8 cellular contexts compared by ENCODE assay signal in genomic region chr10:27240891-27241639, GRCh38. TPM values are rescaled to one million over a fixed set of nuclear protein-coding genes. Genes with fewer than 3 reads are reported as not detected.
DNase-seq lines count a peak whose midpoint lies in the region; ATAC-seq and TF ChIP-seq lines count a peak whose summit lies in the region.

No MANE protein-coding gene starts in this region.

- no peak for TF ChIP-seq POLR2A in suprapubic skin (IDR thresholded peaks at IDR 0.05)

- no peaks in the 10 kb centered on the region for H3K9me3 Mint-ChIP-seq in T-cell

- no peak for TF ChIP-seq EP300 in suprapubic skin (IDR thresholded peaks at IDR 0.05)

- peak overlapping the region; percentile 96 to 99 for H3K27ac Mint-ChIP-seq in T-cell

- CTCF ChIA-PET in T-cell (lab: Charles Lee) = no interaction called here

- no peaks in the 10 kb centered on the region for H3K36me3 Mint-ChIP-seq in T-cell

- no peaks in the 10 kb centered on the region for H3K27me3 Mint-ChIP-seq in T-cell

- H3K4me1 Mint-ChIP-seq in T-cell = peaks cover 39 to 43% (median 40%) of the 10 kb centered on the region in 3 donors

- H3K4me1 ChIP-seq in lung (ENCODE audit: control insufficient read depth in 2 of 2, insufficient read depth in 2 of 2, low read length in 2 of 2) = peaks cover 7% of the 10 kb centered on the region in 2 donors
- H3K4me1 ChIP-seq in suprapubic skin = peaks cover 53% of the 10 kb centered on the region

- H3K27ac ChIP-seq in lung (ENCODE audit: low read depth in 1 of 2, low read length in 1 of 2) = peak overlapping the region; percentile 89 to 97
- peak overlapping the region; percentile 99 for H3K27ac ChIP-seq in suprapubic skin

- WGBS in lung, 2 donors = 5 to 8% methylated on average over 39 to 49 of the region's 49 CpGs
- WGBS in suprapubic skin = 6% methylated on average over 34 of the region's 49 CpGs

- DNase-seq in DMS114 treated with DMSO at 0.1 percent for 48 hours (lab: John Stamatoyannopoulos, UW; ENCODE audit: unreplicated experiment) (peak; percentile 24), T-cell (peak in 18 of 34 experiments; percentile 7 to 55 (median 32)), lung (ENCODE audit: low spot score) (no peak), suprapubic skin (ENCODE audit: low spot score in 2 of 2) (peak in 1 of 2 donors; percentile 80), NCI-H1105 treated with DMSO at 0.1 percent for 48 hours (lab: John Stamatoyannopoulos, UW) (no peak)
- DNase-seq in effector CD4-positive, alpha-beta T cell = peak; percentile 36

- POLR2A ChIA-PET in T-cell (lab: Charles Lee) = no interaction called here

- no peaks in the 10 kb centered on the region for H3K9me3 ChIP-seq in lung (ENCODE audit: control insufficient read depth in 2 of 2, insufficient read depth in 1 of 2, low read length in 1 of 2)
- H3K9me3 ChIP-seq in suprapubic skin = no peaks in the 10 kb centered on the region

- H3K36me3 ChIP-seq in lung (ENCODE audit: control insufficient read depth in 2 of 2, insufficient read depth in 2 of 2, low read length in 2 of 2) = no peaks in the 10 kb centered on the region
- no peaks in the 10 kb centered on the region for H3K36me3 ChIP-seq in suprapubic skin

- peak overlapping the region; percentile 82 for H3K4me3 ChIP-seq in lung
- H3K4me3 ChIP-seq in suprapubic skin = peak overlapping the region; percentile 79

- no peak for TF ChIP-seq CTCF in lung (IDR thresholded peaks at IDR 0.05; ENCODE audit: control extremely low read depth, extremely low read depth)
- no peak for TF ChIP-seq CTCF in suprapubic skin (IDR thresholded peaks at IDR 0.05)

- peak overlapping the region; percentile 93 to 98 (median 98) for H3K4me3 Mint-ChIP-seq in T-cell

- peak; percentile 15 for ATAC-seq in GM19395 (IDR thresholded peaks at IDR 0.05; ENCODE audit: unreplicated experiment)
- peak; percentile 11 for ATAC-seq in HG03457 (IDR thresholded peaks at IDR 0.05; ENCODE audit: unreplicated experiment)
- ATAC-seq in T-cell (replicated peaks in 1 of 4) = peak; percentile 18 to 32 (median 28)
- ATAC-seq in lung (ENCODE audit: insufficient read depth, low FRiP score) = peak; percentile 1

- no peaks in the 10 kb centered on the region for H3K27me3 ChIP-seq in lung (ENCODE audit: control insufficient read depth, insufficient read depth)
- H3K27me3 ChIP-seq in suprapubic skin = no peaks in the 10 kb centered on the region

RNA-seq across cellular contexts. Expression of gene ACBD5, which starts 0.5 kb away (rescaled TPM):
- total RNA-seq in T-cell (10 to 100 TPM; 20.7 to 21.2 (median 21.1) TPM), lung (10 to 100 TPM; 20.7 to 25.3 TPM), suprapubic skin (10 to 100 TPM; 17.4 to 29.4 (median 18.8) TPM)
- polyA plus RNA-seq in lung = 10 to 100 TPM; 10.4 to 13.8 TPM

Comparison
In these comparisons a context has a peak if more than half of its experiments do, and no peak if none do; other contexts are left out.
1. DNase-seq: peak in DMS114 treated with DMSO at 0.1 percent for 48 hours (single experiment), T-cell (18 of 34) and effector CD4-positive, alpha-beta T cell (single experiment); none in lung (single experiment) and NCI-H1105 treated with DMSO at 0.1 percent for 48 hours (single experiment).
2. Peak in every context shown above with its lines, with median percentiles within 50 percentile points of each other: ATAC-seq.